Comparison of ENCODE assay signal across 8 cellular contexts in genomic region chr19:42324655-42325307, GRCh38. TPM values are rescaled to one million over a fixed set of nuclear protein-coding genes. Genes with fewer than 3 reads are reported as not detected.
DNase-seq lines count a peak whose midpoint lies in the region; TF ChIP-seq lines count a peak whose summit lies in the region.

No MANE protein-coding gene starts in this region.

- H3K9me3 ChIP-seq in GM23248 (ENCODE audit: low read depth) (no peaks in the 10 kb centered on the region), left ventricle myocardium inferior (replicated peaks) (no peaks in the 10 kb centered on the region), sigmoid colon (no peaks in the 10 kb centered on the region)

- peak overlapping the region; percentile 32 for H3K4me2 ChIP-seq in GM23248 (ENCODE audit: unreplicated experiment)

- peaks cover 5% of the 10 kb centered on the region; the same call in 1 of the 2 replicates for H3K4me1 ChIP-seq in GM23248 (ENCODE audit: insufficient read depth)
- H3K4me1 ChIP-seq in left ventricle myocardium inferior: peaks cover 44% of the 10 kb centered on the region
- H3K4me1 ChIP-seq in sigmoid colon: peaks cover 0 to 40% (median 37%) of the 10 kb centered on the region in 4 donors

- H3F3A ChIP-seq in GM23248 (ENCODE audit: insufficient read depth): no peaks in the 10 kb centered on the region

- peaks cover 18% of the 10 kb centered on the region for H3K27me3 ChIP-seq in GM23248 (replicated peaks; ENCODE audit: insufficient read depth)
- H3K27me3 ChIP-seq in left ventricle myocardium inferior (ENCODE audit: low read depth): peaks cover 36% of the 10 kb centered on the region
- peaks cover 17 to 29% (median 18%) of the 10 kb centered on the region in 3 donors for H3K27me3 ChIP-seq in sigmoid colon

- TF ChIP-seq POLR2A in sigmoid colon (IDR thresholded peaks at IDR 0.05): no peak

- peaks cover 30% of the 10 kb centered on the region for H3K79me2 ChIP-seq in GM23248 (ENCODE audit: insufficient read depth)

- H2AFZ ChIP-seq in GM23248: peak overlapping the region; percentile 59

- WGBS in GM23248 (ENCODE audit: low coverage in 1 of 2, low lambda C conversion rate in 2 of 2, missing lambda C conversion rate in 2 of 2), 2 experiments: 2% methylated on average over 23 to 38 of the region's 38 CpGs
- WGBS in sigmoid colon, 2 donors: 3 to 4% methylated on average over 38 of the region's 38 CpGs

- H4K20me1 ChIP-seq in GM23248 (ENCODE audit: insufficient read depth): no peaks in the 10 kb centered on the region

- no peak overlapping the region for H3K27ac ChIP-seq in GM23248
- peak overlapping the region; percentile 91; the same call in 1 of the 2 replicates for H3K27ac ChIP-seq in VCaP
- H3K27ac ChIP-seq in left ventricle myocardium inferior (replicated peaks): no peak overlapping the region
- H3K27ac ChIP-seq in sigmoid colon: peak overlapping the region in 2 of 4 donors; percentile 76 to 80

- DNase-seq in GM23248 (no peak), left ventricle myocardium inferior (no peak), sigmoid colon (no peak), NOMO-1 (lab: John Stamatoyannopoulos, UW; ENCODE audit: unreplicated experiment in 2 of 2) (no peak), GOT3 (lab: John Stamatoyannopoulos, UW) (no peak), activated gamma-delta T cell (lab: John Stamatoyannopoulos, UW) (no peak), ACHN (no peak)

- no peak for TF ChIP-seq CTCF in VCaP (conservative IDR thresholded peaks at IDR 0.05)
- no peak for TF ChIP-seq CTCF in left ventricle myocardium inferior (IDR thresholded peaks at IDR 0.05; ENCODE audit: borderline replicate concordance)
- peak in 3 of 4 experiments; percentile 76 to 86 (median 86) for TF ChIP-seq CTCF in sigmoid colon (IDR thresholded peaks at IDR 0.05)

- H3K9ac ChIP-seq in GM23248: no peak overlapping the region

- H3K4me3 ChIP-seq in GM23248 (peak overlapping the region; percentile 32), left ventricle myocardium inferior (peak overlapping the region; percentile 79), sigmoid colon (peak overlapping the region; percentile 0 to 94 (median 70))

- in situ Hi-C loops in GM23248 (cut with MboI) (no loop called here), ACHN (cut with HindIII; ENCODE audit: low pct_ligation_motif_present, low pct_unique_long_range_greater_than_20kb, low sequenced_read_pairs) (no loop called here)

- TF ChIP-seq EP300 in sigmoid colon (IDR thresholded peaks at IDR 0.05): no peak

- no peaks in the 10 kb centered on the region for H3K9me2 ChIP-seq in GM23248 (ENCODE audit: insufficient read depth)

- H3K36me3 ChIP-seq in GM23248 (ENCODE audit: low read depth) (no peaks in the 10 kb centered on the region), left ventricle myocardium inferior (no peaks in the 10 kb centered on the region), sigmoid colon (no peaks in the 10 kb centered on the region)

- intact Hi-C loops in left ventricle myocardium inferior (cut with micrococcal nuclease) (no loop called here), sigmoid colon (cut with DNase I) (loop anchor here (5.0 kb wide), 2 partner anchors 73 to 192 kb away; partner anchors contain the start of gene POU2F2)

RNA-seq across cellular contexts. Expression of gene MEGF8, which starts 0.7 kb away (rescaled TPM):
- total RNA-seq in GM23248 (2014; rRNA removed; shearing (Covaris generic)): 26.6 and 28.5 TPM in 2 replicates
- 5.4 and 5.5 TPM in 2 replicates for polyA plus RNA-seq in GM23248 (2016; fragmentation: Nextera tagmentation; extraction: Ambion mirVana)
- total RNA-seq in left ventricle myocardium inferior: 34.3 TPM
- total RNA-seq in sigmoid colon: 10 to 100 TPM in 2 of 4 donors, 1 to 10 TPM in 2; 5.4 to 21.6 (median 9.3) TPM
- 10 to 100 TPM in 1 of 3 donors, 1 to 10 TPM in 2; 1.8 to 13.9 (median 2.3) TPM for polyA plus RNA-seq in sigmoid colon

RNA-seq across cellular contexts. Expression of gene TMEM145, which starts 11.7 kb away (rescaled TPM):
- total RNA-seq in GM23248 (2014; rRNA removed; shearing (Covaris generic)): not detected in 2 replicates
- polyA plus RNA-seq in GM23248 (2016; fragmentation: Nextera tagmentation; extraction: Ambion mirVana): not detected in 2 replicates
- 0.36 TPM for total RNA-seq in left ventricle myocardium inferior
- total RNA-seq in sigmoid colon: 1 to 10 TPM in 1 of 4 donors, under 1 TPM in 2, not detected in 1; 0.54 to 4.4 (median 0.71) TPM
- under 1 TPM in 1 of 3 donors, not detected in 2; 0.58 TPM for polyA plus RNA-seq in sigmoid colon

RNA-seq across cellular contexts. Expression of gene PAFAH1B3, which starts 22.4 kb away (rescaled TPM):
- total RNA-seq in GM23248 (2014; rRNA removed; shearing (Covaris generic)): 22.5 and 26.0 TPM in 2 replicates
- polyA plus RNA-seq in GM23248 (2016; fragmentation: Nextera tagmentation; extraction: Ambion mirVana) (19.4 and 22.1 TPM in 2 replicates), sigmoid colon (10 to 100 TPM; 27.0 to 44.3 (median 27.7) TPM)
- total RNA-seq in left ventricle myocardium inferior (2.1 TPM), sigmoid colon (1 to 10 TPM; 5.6 to 8.6 (median 6.0) TPM)

RNA-seq across cellular contexts. Expression of gene PRR19, which starts 22.8 kb away (rescaled TPM):
- 1.1 TPM in 1 of 2 replicates, not detected in the other for total RNA-seq in GM23248 (2014; rRNA removed; shearing (Covaris generic))
- polyA plus RNA-seq in GM23248 (2016; fragmentation: Nextera tagmentation; extraction: Ambion mirVana) (0.84 and 1.1 TPM in 2 replicates), sigmoid colon (under 1 TPM in 2 of 3 donors, not detected in 1; 0.69 to 0.79 TPM)
- total RNA-seq in left ventricle myocardium inferior (not detected), sigmoid colon (not detected)

RNA-seq across cellular contexts. Expression of gene CIC, which starts 55.7 kb away (rescaled TPM):
- 17.5 and 22.3 TPM in 2 replicates for total RNA-seq in GM23248 (2014; rRNA removed; shearing (Covaris generic))
- polyA plus RNA-seq in GM23248 (2016; fragmentation: Nextera tagmentation; extraction: Ambion mirVana) (7.8 and 8.3 TPM in 2 replicates), sigmoid colon (10 to 100 TPM in 2 of 3 donors, 1 to 10 TPM in 1; 8.4 to 42.1 (median 17.3) TPM)
- total RNA-seq in left ventricle myocardium inferior (33.3 TPM), sigmoid colon (10 to 100 TPM; 16.0 to 31.3 (median 24.9) TPM)

Comparison
In these comparisons a context has a peak if more than half of its experiments do, and no peak if none do; other contexts are left out.
1. CTCF ChIP-seq: peak in sigmoid colon (3 of 4); none in VCaP (single experiment) and left ventricle myocardium inferior (single experiment).
2. Peak in every context shown above with its lines, with median percentiles within 50 percentile points of each other: H3K4me3 ChIP-seq.